1 cellular context compared by ENCODE assay signal in the genomic region with DNA sequence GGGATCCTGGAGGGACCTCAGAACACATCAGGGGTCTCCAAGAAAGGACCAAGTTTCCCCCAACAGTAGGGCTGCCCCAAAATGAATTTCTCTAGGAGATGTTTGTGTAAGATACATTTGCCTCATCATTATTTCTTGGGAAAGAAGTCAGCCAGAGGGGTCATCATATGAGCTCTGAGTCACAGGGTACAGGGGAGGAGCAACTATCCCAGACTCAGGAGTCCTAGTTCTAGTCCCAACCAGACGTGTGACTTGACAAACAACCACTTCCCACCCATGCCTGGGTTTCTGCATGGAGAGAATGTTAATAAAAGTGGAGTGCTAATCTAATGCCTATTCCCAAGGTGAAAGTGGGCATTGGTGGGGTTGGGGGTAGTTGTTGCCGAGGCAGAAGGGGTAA.
TF ChIP-seq lines count a peak whose summit lies in the region.

No MANE protein-coding gene starts in this region.

TF ChIP-seq in endothelial cell of umbilical vein, 7 proteins besides CTCF, POLR2A, EP300 and RAD21:
- TF ChIP-seq GATA2 (IDR thresholded peaks at IDR 0.05; ENCODE audit: insufficient read depth, insufficient read length, low read depth, low read length) (no peak), JUN (IDR thresholded peaks at IDR 0.05; ENCODE audit: borderline replicate concordance, insufficient read depth, insufficient read length, low read depth) (no peak), EZH2 (IDR thresholded peaks at IDR 0.05; ENCODE audit: borderline replicate concordance, low read depth, low read length, severe bottlenecking) (no peak), MYC (IDR thresholded peaks at IDR 0.05; ENCODE audit: low read depth, low read length) (no peak), POLR2AphosphoS5 (IDR thresholded peaks at IDR 0.05; ENCODE audit: insufficient read depth, low read depth, low read length) (no peak), FOS (IDR thresholded peaks at IDR 0.05; ENCODE audit: borderline replicate concordance, insufficient read depth, low read length) (no peak), MAX (IDR thresholded peaks at IDR 0.05; ENCODE audit: insufficient read depth, insufficient read length) (no peak)
